Comparison of ENCODE assay signal across 18 cellular contexts in the genomic region with DNA sequence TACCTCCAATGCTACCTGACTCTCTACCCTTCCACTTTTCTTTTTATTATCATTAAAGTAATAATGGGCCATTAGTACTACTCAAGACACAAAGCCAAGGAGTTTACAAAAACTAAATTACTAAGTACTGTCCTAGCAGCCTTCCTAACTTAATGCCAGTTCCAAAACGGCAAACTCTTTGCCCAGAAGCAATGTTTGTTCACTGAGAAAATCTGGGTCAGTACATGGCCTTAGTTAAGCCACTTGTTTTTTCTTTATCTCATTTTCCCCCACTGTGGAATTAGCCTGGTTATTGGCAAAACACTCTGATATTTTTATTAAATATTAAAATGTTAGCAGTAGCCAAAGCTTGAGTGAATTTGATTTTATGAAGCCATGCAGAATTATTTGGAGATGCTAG.
DNase-seq lines count a peak whose midpoint lies in the region; ATAC-seq, FAIRE-seq and TF ChIP-seq lines count a peak whose summit lies in the region.
"Had no signal": no experiment of that assay in that cellular context is flagged by ENCODE, and none has a peak within 500 bp of the region (broad histone marks: within the 10 kb centered on the region; RNA-seq: fewer than 3 reads in every experiment).

No MANE protein-coding gene starts in this region.

- no peak overlapping the region for H3K27ac Mint-ChIP-seq in activated CD4-positive, alpha-beta T cell treated with anti-CD3 and anti-CD28 coated beads, Interleukin-2, amount 10 ng/mL, durations not matched to agents 24 days and 14 days
- H3K27ac Mint-ChIP-seq: GM23338 had no signal

- peaks cover 1% of the 10 kb centered on the region for H3K36me3 Mint-ChIP-seq in activated CD4-positive, alpha-beta T cell treated with anti-CD3 and anti-CD28 coated beads, Interleukin-2, amount 10 ng/mL, durations not matched to agents 24 days and 14 days (ENCODE audit: low read depth)
- H3K36me3 Mint-ChIP-seq: CD4-positive, CD25-positive, alpha-beta regulatory T cell had no signal

- no peaks in the 10 kb centered on the region for H3K36me3 ChIP-seq in right lobe of liver
- no peaks in the 10 kb centered on the region for H3K36me3 ChIP-seq in HepG2 (replicated peaks in 1 of 2; ENCODE audit: control insufficient read depth in 1 of 2, insufficient read depth in 2 of 2, low read length in 2 of 2)
- no peaks in the 10 kb centered on the region for H3K36me3 ChIP-seq in smooth muscle cell (ENCODE audit: low read depth)

- H3K27ac ChIP-seq in right lobe of liver: no peak overlapping the region
- H3K27ac ChIP-seq in HepG2 (ENCODE audit: extremely low read length, insufficient read depth, low read length): no peak overlapping the region
- no peak overlapping the region for H3K27ac ChIP-seq in smooth muscle cell (ENCODE audit: low read depth)
- H3K27ac ChIP-seq: BLaER1 treated with 17β-estradiol and CSF1 and Interleukin-3, amounts not matched to agents 10 nM and 100 nM had no signal

- TF ChIP-seq CTCF in right lobe of liver (IDR thresholded peaks at IDR 0.05) (no peak), HepG2 (CRISPR knock-in tag; IDR thresholded peaks at IDR 0.05) (no peak), smooth muscle cell (IDR thresholded peaks at IDR 0.05; ENCODE audit: borderline replicate concordance, insufficient read depth, poor library complexity, severe bottlenecking) (no peak)

- TF ChIP-seq EP300 in HepG2 (IDR thresholded peaks at IDR 0.05; ENCODE audit: low read depth in 2 of 2, low read length in 2 of 2) (no peak), HepG2 (CRISPR knock-in tag; IDR thresholded peaks at IDR 0.05; ENCODE audit: borderline replicate concordance) (no peak)

- H3K79me2 ChIP-seq in HepG2 (ENCODE audit: insufficient read depth, low read length) (no peaks in the 10 kb centered on the region), smooth muscle cell (ENCODE audit: low read depth) (no peaks in the 10 kb centered on the region)

- no peak for FAIRE-seq in HepG2 (lab: Jason Lieb, UNC)
- FAIRE-seq: G401.6, GM12891, HTR-8/SVneo, K562 had no signal

- no peak for DNase-seq in right lobe of liver
- DNase-seq in HepG2 (ENCODE audit: low spot score): no peak
- DNase-seq in left lobe of liver (ENCODE audit: low spot score): no peak
- DNase-seq in smooth muscle cell (lab: John Stamatoyannopoulos, UW; ENCODE audit: unreplicated experiment): no peak
- no peak for DNase-seq in activated CD4-positive, alpha-beta T cell treated with anti-CD3 and anti-CD28 coated beads, Interleukin-2, amount 50 U/mL, for 1 hour
- DNase-seq in activated CD4-positive, alpha-beta T cell treated with anti-CD3 and anti-CD28 coated beads, Interleukin-2, amount 10 ng/mL, durations not matched to agents 24 days and 14 days: no peak
- no peak for DNase-seq in islet precursor cell
- DNase-seq: 8988T; ACHN; CD4-positive, CD25-positive, alpha-beta regulatory T cell; DMS79; H7 had no signal

- H3K27me3 Mint-ChIP-seq in activated CD4-positive, alpha-beta T cell treated with anti-CD3 and anti-CD28 coated beads, Interleukin-2, amount 10 ng/mL, durations not matched to agents 24 days and 14 days: no peaks in the 10 kb centered on the region
- H3K27me3 Mint-ChIP-seq: CD4-positive, CD25-positive, alpha-beta regulatory T cell had no signal

- intact Hi-C loops in right lobe of liver (cut with DNase I) (no loop called here), HepG2 (cut with micrococcal nuclease; ENCODE audit: unreplicated experiment) (no loop called here)
- intact Hi-C loops in activated CD4-positive, alpha-beta T cell treated with anti-CD3 and anti-CD28 coated beads, Interleukin-2, amount 10 ng/mL, durations not matched to agents 24 days and 14 days (cut with micrococcal nuclease): no loop called here

- 33% methylated on average over 1 of the region's 1 CpG for WGBS in right lobe of liver (ENCODE audit: insufficient coverage, low coverage, low lambda C conversion rate, missing lambda C conversion rate)
- WGBS in HepG2 (ENCODE audit: low lambda C conversion rate): 0% methylated on average over 1 of the region's 1 CpG
- WGBS in smooth muscle cell (ENCODE audit: low lambda C conversion rate): 17% methylated on average over 1 of the region's 1 CpG

- ATAC-seq in right lobe of liver: peak; percentile 50 to 76 (median 57)
- no peak for ATAC-seq in HepG2
- ATAC-seq in left lobe of liver: peak; percentile 73
- ATAC-seq: GM23338, K562 had no signal

- no peak for TF ChIP-seq RAD21 in HepG2 (CRISPR knock-in tag; IDR thresholded peaks at IDR 0.05)

- no peak overlapping the region for H3K9ac ChIP-seq in HepG2 (ENCODE audit: insufficient read depth, low read depth, low read length)
- no peak overlapping the region for H3K9ac ChIP-seq in smooth muscle cell (ENCODE audit: low read depth)
- H3K9ac ChIP-seq: BLaER1 treated with 17β-estradiol and CSF1 and Interleukin-3, amounts not matched to agents 10 nM and 100 nM had no signal

- no peaks in the 10 kb centered on the region for H4K20me1 ChIP-seq in HepG2 (ENCODE audit: insufficient read depth, low read length)
- no peaks in the 10 kb centered on the region for H4K20me1 ChIP-seq in smooth muscle cell (ENCODE audit: low read depth)

- H3K9me3 Mint-ChIP-seq in activated CD4-positive, alpha-beta T cell treated with anti-CD3 and anti-CD28 coated beads, Interleukin-2, amount 10 ng/mL, durations not matched to agents 24 days and 14 days: no peaks in the 10 kb centered on the region
- H3K9me3 Mint-ChIP-seq: GM23338 had no signal

- H3K4me1 ChIP-seq in right lobe of liver (peaks cover 0 to 17% (median 0%) of the 10 kb centered on the region in 4 donors), HepG2 (ENCODE audit: insufficient read depth, low read length) (no peaks in the 10 kb centered on the region), smooth muscle cell (ENCODE audit: low read depth) (peaks cover 8% of the 10 kb centered on the region)

- no peak overlapping the region for H3K4me3 ChIP-seq in right lobe of liver
- no peak overlapping the region for H3K4me3 ChIP-seq in HepG2 (replicated peaks in 1 of 3; ENCODE audit: insufficient read depth in 1 of 3, low read depth in 2 of 3, low read length in 3 of 3)
- H3K4me3 ChIP-seq in smooth muscle cell: no peak overlapping the region
- H3K4me3 ChIP-seq: BLaER1 treated with 17β-estradiol and CSF1 and Interleukin-3, amounts not matched to agents 10 nM and 100 nM; GM23338; K562 had no signal

- H3F3A ChIP-seq in smooth muscle cell (ENCODE audit: low read depth): peaks cover 11% of the 10 kb centered on the region

- TF ChIP-seq POLR2A in right lobe of liver (IDR thresholded peaks at IDR 0.05) (no peak), HepG2 (IDR thresholded peaks at IDR 0.05; ENCODE audit: insufficient read depth in 1 of 2, low read depth in 2 of 2, low read length in 2 of 2) (no peak)

- H3K4me1 Mint-ChIP-seq in activated CD4-positive, alpha-beta T cell treated with anti-CD3 and anti-CD28 coated beads, Interleukin-2, amount 10 ng/mL, durations not matched to agents 24 days and 14 days: peaks cover 7% of the 10 kb centered on the region
- H3K4me1 Mint-ChIP-seq: GM23338 had no signal

- POLR2A ChIA-PET in HepG2 (lab: Yijun Ruan, JAX): no interaction called here

- no TSS peak for BruUV-seq in HepG2 (replicated peaks; lab: Mats Ljungman, UMichigan)

- H3K9me3 ChIP-seq in right lobe of liver: no peaks in the 10 kb centered on the region
- no peaks in the 10 kb centered on the region for H3K9me3 ChIP-seq in HepG2 (ENCODE audit: low read length)
- no peaks in the 10 kb centered on the region for H3K9me3 ChIP-seq in smooth muscle cell (replicated peaks; ENCODE audit: low read depth)
- H3K9me3 ChIP-seq: BLaER1 treated with 17β-estradiol and CSF1 and Interleukin-3, amounts not matched to agents 10 nM and 100 nM had no signal

- in situ Hi-C loops in HepG2 (cut with HindIII; ENCODE audit: extremely low pct_ligation_motif_present, low pct_unique_long_range_greater_than_20kb): no loop called here

- H3K27me3 ChIP-seq in right lobe of liver: no peaks in the 10 kb centered on the region
- peaks cover 0 to 1% of the 10 kb centered on the region in 2 experiments; a peak in 1 of 5 replicates for H3K27me3 ChIP-seq in HepG2 (ENCODE audit: control insufficient read depth in 1 of 2, insufficient read depth in 2 of 2, low read length in 2 of 2)
- no peaks in the 10 kb centered on the region for H3K27me3 ChIP-seq in smooth muscle cell (ENCODE audit: low read depth)
- H3K27me3 ChIP-seq: BLaER1 treated with 17β-estradiol and CSF1 and Interleukin-3, amounts not matched to agents 10 nM and 100 nM had no signal

- CTCF ChIA-PET in HepG2 (lab: Yijun Ruan, JAX; ENCODE audit: low intra/inter-chr PET ratio, low total read pairs): no interaction called here

- H2AFZ ChIP-seq in HepG2 (ENCODE audit: low read length) (no peak overlapping the region), smooth muscle cell (ENCODE audit: low read depth) (no peak overlapping the region)
- H2AFZ ChIP-seq: GM23338 had no signal

- no peak overlapping the region for H3K4me3 Mint-ChIP-seq in activated CD4-positive, alpha-beta T cell treated with anti-CD3 and anti-CD28 coated beads, Interleukin-2, amount 10 ng/mL, durations not matched to agents 24 days and 14 days
- H3K4me3 Mint-ChIP-seq: CD4-positive, CD25-positive, alpha-beta regulatory T cell; GM23338 had no signal

- H3K4me2 ChIP-seq in HepG2 (ENCODE audit: low read depth, low read length): no peak overlapping the region
- peak overlapping the region; percentile 11 for H3K4me2 ChIP-seq in smooth muscle cell
- H3K4me2 ChIP-seq: BLaER1 treated with 17β-estradiol and CSF1 and Interleukin-3, amounts not matched to agents 10 nM and 100 nM; GM23338 had no signal

TF ChIP-seq in HepG2, 621 proteins besides CTCF, POLR2A, EP300 and RAD21 (continues in another document):
- TF ChIP-seq PAF1 (CRISPR knock-in tag; IDR thresholded peaks at IDR 0.05): no peak
- no peak for TF ChIP-seq FOXO4 (CRISPR knock-in tag; conservative IDR thresholded peaks at IDR 0.05)
- no peak for TF ChIP-seq ZNF251 (CRISPR knock-in tag; IDR thresholded peaks at IDR 0.05)
- no peak for TF ChIP-seq KAT2B (IDR thresholded peaks at IDR 0.05; ENCODE audit: borderline replicate concordance, low read depth, low read length)
- TF ChIP-seq MXI1 (IDR thresholded peaks at IDR 0.05; ENCODE audit: borderline replicate concordance, low read depth, low read length): no peak
